In the genomic region with DNA sequence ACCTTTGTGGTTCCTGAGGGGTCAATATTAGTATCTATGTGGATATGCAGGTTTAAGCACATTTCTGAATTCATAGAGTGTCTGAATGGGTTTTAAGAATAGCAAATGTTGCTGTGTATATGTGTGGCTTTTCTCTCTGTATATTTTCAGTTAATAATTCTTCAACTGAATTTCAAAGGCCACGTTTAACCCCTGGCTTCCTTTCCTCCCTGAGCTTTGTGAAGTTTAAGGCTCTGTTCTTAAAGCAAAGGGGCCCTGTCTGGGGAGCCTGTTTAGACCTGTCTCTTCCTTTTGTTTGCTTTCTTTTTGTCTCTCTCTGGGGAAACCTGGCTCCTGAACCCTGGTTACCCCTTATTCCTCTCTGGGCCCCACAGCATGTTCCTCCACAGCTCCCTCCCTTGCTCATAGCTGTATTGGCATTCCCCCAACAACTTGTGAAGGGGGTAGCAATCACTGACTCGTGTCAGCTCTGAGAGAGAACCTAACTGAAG, we compare ENCODE assay signal across 1 cellular context.
TF ChIP-seq lines count a peak whose summit lies in the region.

No MANE protein-coding gene starts in this region.

TF ChIP-seq in HepG2, 621 proteins besides CTCF, POLR2A, EP300 and RAD21 (continued from another document and continues in another):
- TF ChIP-seq, protein P1, sequence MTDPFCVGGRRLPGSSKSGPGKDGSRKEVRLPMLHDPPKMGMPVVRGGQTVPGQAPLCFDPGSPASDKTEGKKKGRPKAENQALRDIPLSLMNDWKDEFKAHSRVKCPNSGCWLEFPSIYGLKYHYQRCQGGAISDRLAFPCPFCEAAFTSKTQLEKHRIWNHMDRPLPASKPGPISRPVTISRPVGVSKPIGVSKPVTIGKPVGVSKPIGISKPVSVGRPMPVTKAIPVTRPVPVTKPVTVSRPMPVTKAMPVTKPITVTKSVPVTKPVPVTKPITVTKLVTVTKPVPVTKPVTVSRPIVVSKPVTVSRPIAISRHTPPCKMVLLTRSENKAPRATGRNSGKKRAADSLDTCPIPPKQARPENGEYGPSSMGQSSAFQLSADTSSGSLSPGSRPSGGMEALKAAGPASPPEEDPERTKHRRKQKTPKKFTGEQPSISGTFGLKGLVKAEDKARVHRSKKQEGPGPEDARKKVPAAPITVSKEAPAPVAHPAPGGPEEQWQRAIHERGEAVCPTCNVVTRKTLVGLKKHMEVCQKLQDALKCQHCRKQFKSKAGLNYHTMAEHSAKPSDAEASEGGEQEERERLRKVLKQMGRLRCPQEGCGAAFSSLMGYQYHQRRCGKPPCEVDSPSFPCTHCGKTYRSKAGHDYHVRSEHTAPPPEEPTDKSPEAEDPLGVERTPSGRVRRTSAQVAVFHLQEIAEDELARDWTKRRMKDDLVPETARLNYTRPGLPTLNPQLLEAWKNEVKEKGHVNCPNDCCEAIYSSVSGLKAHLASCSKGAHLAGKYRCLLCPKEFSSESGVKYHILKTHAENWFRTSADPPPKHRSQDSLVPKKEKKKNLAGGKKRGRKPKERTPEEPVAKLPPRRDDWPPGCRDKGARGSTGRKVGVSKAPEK (CRISPR knock-in tag; IDR thresholded peaks at IDR 0.05; ENCODE audit: borderline replicate concordance), result no peak
- no peak for TF ChIP-seq EED (CRISPR knock-in tag; IDR thresholded peaks at IDR 0.05)
- no peak for TF ChIP-seq ESRRA (CRISPR knock-in tag; IDR thresholded peaks at IDR 0.05; ENCODE audit: low read depth)
- TF ChIP-seq ZNF143 (CRISPR knock-in tag; IDR thresholded peaks at IDR 0.05), result no peak
- TF ChIP-seq FOXO1 (CRISPR knock-in tag; IDR thresholded peaks at IDR 0.05), result no peak
- TF ChIP-seq, protein P2, sequence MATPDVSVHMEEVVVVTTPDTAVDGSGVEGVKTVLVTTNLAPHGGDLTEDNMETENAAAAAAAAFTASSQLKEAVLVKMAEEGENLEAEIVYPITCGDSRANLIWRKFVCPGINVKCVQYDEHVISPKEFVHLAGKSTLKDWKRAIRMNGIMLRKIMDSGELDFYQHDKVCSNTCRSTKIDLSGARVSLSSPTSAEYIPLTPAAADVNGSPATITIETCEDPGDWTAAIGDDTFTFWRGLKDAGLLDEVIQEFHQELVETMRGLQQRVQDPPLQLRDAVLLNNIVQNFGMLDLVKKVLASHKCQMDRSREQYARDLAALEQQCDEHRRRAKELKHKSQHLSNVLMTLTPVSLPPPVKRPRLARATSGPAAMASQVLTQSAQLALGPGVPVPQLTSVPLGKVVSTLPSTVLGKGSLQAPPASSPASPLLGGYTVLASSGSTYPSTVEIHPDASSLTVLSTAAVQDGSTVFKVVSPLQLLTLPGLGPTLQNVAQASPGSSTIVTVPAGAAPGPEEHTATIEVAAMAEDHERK (CRISPR knock-in tag; IDR thresholded peaks at IDR 0.05; ENCODE audit: low read depth), result no peak
- TF ChIP-seq TGIF2 (CRISPR knock-in tag; IDR thresholded peaks at IDR 0.05), result no peak
- no peak for TF ChIP-seq AHR (CRISPR knock-in tag; IDR thresholded peaks at IDR 0.05)
- TF ChIP-seq, protein P3, sequence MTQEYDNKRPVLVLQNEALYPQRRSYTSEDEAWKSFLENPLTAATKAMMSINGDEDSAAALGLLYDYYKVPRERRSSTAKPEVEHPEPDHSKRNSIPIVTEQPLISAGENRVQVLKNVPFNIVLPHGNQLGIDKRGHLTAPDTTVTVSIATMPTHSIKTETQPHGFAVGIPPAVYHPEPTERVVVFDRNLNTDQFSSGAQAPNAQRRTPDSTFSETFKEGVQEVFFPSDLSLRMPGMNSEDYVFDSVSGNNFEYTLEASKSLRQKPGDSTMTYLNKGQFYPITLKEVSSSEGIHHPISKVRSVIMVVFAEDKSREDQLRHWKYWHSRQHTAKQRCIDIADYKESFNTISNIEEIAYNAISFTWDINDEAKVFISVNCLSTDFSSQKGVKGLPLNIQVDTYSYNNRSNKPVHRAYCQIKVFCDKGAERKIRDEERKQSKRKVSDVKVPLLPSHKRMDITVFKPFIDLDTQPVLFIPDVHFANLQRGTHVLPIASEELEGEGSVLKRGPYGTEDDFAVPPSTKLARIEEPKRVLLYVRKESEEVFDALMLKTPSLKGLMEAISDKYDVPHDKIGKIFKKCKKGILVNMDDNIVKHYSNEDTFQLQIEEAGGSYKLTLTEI (CRISPR knock-in tag; conservative IDR thresholded peaks at IDR 0.05), result no peak
- TF ChIP-seq CREM (IDR thresholded peaks at IDR 0.05), result peak; percentile 31; the same call in 1 of the 2 replicates
- no peak for TF ChIP-seq CREM (CRISPR knock-in tag; IDR thresholded peaks at IDR 0.05)
- TF ChIP-seq, protein P4, sequence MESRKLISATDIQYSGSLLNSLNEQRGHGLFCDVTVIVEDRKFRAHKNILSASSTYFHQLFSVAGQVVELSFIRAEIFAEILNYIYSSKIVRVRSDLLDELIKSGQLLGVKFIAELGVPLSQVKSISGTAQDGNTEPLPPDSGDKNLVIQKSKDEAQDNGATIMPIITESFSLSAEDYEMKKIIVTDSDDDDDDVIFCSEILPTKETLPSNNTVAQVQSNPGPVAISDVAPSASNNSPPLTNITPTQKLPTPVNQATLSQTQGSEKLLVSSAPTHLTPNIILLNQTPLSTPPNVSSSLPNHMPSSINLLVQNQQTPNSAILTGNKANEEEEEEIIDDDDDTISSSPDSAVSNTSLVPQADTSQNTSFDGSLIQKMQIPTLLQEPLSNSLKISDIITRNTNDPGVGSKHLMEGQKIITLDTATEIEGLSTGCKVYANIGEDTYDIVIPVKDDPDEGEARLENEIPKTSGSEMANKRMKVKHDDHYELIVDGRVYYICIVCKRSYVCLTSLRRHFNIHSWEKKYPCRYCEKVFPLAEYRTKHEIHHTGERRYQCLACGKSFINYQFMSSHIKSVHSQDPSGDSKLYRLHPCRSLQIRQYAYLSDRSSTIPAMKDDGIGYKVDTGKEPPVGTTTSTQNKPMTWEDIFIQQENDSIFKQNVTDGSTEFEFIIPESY (CRISPR knock-in tag; IDR thresholded peaks at IDR 0.05), result no peak
- TF ChIP-seq, protein P5, sequence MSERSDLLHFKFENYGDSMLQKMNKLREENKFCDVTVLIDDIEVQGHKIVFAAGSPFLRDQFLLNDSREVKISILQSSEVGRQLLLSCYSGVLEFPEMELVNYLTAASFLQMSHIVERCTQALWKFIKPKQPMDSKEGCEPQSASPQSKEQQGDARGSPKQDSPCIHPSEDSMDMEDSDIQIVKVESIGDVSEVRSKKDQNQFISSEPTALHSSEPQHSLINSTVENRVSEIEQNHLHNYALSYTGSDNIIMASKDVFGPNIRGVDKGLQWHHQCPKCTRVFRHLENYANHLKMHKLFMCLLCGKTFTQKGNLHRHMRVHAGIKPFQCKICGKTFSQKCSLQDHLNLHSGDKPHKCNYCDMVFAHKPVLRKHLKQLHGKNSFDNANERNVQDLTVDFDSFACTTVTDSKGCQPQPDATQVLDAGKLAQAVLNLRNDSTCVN (CRISPR knock-in tag; IDR thresholded peaks at IDR 0.05; ENCODE audit: borderline replicate concordance), result no peak
- TF ChIP-seq, protein P6, sequence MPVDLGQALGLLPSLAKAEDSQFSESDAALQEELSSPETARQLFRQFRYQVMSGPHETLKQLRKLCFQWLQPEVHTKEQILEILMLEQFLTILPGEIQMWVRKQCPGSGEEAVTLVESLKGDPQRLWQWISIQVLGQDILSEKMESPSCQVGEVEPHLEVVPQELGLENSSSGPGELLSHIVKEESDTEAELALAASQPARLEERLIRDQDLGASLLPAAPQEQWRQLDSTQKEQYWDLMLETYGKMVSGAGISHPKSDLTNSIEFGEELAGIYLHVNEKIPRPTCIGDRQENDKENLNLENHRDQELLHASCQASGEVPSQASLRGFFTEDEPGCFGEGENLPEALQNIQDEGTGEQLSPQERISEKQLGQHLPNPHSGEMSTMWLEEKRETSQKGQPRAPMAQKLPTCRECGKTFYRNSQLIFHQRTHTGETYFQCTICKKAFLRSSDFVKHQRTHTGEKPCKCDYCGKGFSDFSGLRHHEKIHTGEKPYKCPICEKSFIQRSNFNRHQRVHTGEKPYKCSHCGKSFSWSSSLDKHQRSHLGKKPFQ (CRISPR knock-in tag; IDR thresholded peaks at IDR 0.05; ENCODE audit: insufficient replicate concordance), result no peak
- TF ChIP-seq, protein P7, sequence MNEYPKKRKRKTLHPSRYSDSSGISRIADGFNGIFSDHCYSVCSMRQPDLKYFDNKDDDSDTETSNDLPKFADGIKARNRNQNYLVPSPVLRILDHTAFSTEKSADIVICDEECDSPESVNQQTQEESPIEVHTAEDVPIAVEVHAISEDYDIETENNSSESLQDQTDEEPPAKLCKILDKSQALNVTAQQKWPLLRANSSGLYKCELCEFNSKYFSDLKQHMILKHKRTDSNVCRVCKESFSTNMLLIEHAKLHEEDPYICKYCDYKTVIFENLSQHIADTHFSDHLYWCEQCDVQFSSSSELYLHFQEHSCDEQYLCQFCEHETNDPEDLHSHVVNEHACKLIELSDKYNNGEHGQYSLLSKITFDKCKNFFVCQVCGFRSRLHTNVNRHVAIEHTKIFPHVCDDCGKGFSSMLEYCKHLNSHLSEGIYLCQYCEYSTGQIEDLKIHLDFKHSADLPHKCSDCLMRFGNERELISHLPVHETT (CRISPR knock-in tag; conservative IDR thresholded peaks at IDR 0.05), result no peak
- TF ChIP-seq LCORL (IDR thresholded peaks at IDR 0.05), result no peak
- TF ChIP-seq LCORL (CRISPR knock-in tag; IDR thresholded peaks at IDR 0.05), result 0 out of 2 replicates have a peak, but pooled peaks have one; percentile 24
- TF ChIP-seq, protein P8, sequence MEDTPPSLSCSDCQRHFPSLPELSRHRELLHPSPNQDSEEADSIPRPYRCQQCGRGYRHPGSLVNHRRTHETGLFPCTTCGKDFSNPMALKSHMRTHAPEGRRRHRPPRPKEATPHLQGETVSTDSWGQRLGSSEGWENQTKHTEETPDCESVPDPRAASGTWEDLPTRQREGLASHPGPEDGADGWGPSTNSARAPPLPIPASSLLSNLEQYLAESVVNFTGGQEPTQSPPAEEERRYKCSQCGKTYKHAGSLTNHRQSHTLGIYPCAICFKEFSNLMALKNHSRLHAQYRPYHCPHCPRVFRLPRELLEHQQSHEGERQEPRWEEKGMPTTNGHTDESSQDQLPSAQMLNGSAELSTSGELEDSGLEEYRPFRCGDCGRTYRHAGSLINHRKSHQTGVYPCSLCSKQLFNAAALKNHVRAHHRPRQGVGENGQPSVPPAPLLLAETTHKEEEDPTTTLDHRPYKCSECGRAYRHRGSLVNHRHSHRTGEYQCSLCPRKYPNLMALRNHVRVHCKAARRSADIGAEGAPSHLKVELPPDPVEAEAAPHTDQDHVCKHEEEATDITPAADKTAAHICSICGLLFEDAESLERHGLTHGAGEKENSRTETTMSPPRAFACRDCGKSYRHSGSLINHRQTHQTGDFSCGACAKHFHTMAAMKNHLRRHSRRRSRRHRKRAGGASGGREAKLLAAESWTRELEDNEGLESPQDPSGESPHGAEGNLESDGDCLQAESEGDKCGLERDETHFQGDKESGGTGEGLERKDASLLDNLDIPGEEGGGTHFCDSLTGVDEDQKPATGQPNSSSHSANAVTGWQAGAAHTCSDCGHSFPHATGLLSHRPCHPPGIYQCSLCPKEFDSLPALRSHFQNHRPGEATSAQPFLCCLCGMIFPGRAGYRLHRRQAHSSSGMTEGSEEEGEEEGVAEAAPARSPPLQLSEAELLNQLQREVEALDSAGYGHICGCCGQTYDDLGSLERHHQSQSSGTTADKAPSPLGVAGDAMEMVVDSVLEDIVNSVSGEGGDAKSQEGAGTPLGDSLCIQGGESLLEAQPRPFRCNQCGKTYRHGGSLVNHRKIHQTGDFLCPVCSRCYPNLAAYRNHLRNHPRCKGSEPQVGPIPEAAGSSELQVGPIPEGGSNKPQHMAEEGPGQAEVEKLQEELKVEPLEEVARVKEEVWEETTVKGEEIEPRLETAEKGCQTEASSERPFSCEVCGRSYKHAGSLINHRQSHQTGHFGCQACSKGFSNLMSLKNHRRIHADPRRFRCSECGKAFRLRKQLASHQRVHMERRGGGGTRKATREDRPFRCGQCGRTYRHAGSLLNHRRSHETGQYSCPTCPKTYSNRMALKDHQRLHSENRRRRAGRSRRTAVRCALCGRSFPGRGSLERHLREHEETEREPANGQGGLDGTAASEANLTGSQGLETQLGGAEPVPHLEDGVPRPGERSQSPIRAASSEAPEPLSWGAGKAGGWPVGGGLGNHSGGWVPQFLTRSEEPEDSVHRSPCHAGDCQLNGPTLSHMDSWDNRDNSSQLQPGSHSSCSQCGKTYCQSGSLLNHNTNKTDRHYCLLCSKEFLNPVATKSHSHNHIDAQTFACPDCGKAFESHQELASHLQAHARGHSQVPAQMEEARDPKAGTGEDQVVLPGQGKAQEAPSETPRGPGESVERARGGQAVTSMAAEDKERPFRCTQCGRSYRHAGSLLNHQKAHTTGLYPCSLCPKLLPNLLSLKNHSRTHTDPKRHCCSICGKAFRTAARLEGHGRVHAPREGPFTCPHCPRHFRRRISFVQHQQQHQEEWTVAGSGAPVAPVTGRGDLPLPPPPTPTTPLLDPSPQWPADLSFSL (CRISPR knock-in tag; IDR thresholded peaks at IDR 0.05), result no peak
- TF ChIP-seq ZNF547 (CRISPR knock-in tag; IDR thresholded peaks at IDR 0.05), result no peak
- no peak for TF ChIP-seq HNRNPH1 (optimal IDR thresholded peaks at IDR 0.05; ENCODE audit: low read depth, low read length)
- TF ChIP-seq ZNF329 (CRISPR knock-in tag; IDR thresholded peaks at IDR 0.05; ENCODE audit: low read depth), result no peak
- TF ChIP-seq SRSF1 (optimal IDR thresholded peaks at IDR 0.05; ENCODE audit: low read depth, low read length), result no peak
- TF ChIP-seq, protein P9, sequence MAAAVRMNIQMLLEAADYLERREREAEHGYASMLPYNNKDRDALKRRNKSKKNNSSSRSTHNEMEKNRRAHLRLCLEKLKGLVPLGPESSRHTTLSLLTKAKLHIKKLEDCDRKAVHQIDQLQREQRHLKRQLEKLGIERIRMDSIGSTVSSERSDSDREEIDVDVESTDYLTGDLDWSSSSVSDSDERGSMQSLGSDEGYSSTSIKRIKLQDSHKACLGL (CRISPR knock-in tag; IDR thresholded peaks at IDR 0.05), result no peak
- no peak for TF ChIP-seq FOSL1 (CRISPR knock-in tag; IDR thresholded peaks at IDR 0.05; ENCODE audit: borderline replicate concordance)
- peak; percentile 71 for TF ChIP-seq GATAD2A (CRISPR knock-in tag; IDR thresholded peaks at IDR 0.05)
- TF ChIP-seq KLF15 (CRISPR knock-in tag; IDR thresholded peaks at IDR 0.05; ENCODE audit: borderline replicate concordance), result no peak
- TF ChIP-seq, protein P10, sequence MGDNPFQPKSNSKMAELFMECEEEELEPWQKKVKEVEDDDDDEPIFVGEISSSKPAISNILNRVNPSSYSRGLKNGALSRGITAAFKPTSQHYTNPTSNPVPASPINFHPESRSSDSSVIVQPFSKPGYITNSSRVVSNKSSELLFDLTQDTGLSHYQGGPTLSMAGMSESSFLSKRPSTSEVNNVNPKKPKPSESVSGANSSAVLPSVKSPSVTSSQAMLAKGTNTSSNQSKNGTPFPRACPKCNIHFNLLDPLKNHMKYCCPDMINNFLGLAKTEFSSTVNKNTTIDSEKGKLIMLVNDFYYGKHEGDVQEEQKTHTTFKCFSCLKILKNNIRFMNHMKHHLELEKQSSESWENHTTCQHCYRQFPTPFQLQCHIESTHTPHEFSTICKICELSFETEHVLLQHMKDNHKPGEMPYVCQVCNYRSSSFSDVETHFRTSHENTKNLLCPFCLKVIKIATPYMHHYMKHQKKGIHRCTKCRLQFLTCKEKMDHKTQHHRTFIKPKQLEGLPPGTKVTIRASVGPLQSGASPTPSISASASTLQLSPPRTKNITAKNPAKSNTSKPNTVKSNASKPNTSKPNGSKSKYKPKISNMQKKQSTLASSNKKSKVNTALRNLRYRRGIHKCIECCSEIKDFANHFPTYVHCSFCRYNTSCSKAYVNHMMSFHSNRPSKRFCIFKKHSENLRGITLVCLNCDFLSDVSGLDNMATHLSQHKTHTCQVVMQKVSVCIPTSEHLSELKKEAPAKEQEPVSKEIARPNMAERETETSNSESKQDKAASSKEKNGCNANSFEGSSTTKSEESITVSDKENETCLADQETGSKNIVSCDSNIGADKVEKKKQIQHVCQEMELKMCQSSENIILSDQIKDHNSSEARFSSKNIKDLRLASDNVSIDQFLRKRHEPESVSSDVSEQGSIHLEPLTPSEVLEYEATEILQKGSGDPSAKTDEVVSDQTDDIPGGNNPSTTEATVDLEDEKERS (CRISPR knock-in tag; IDR thresholded peaks at IDR 0.05), result no peak
- TF ChIP-seq FOXC1 (CRISPR knock-in tag; IDR thresholded peaks at IDR 0.05; ENCODE audit: borderline replicate concordance), result no peak
